8 cellular contexts compared by ENCODE assay signal in genomic region chr1:160284782-160285344, GRCh38. TPM values are rescaled to one million over a fixed set of nuclear protein-coding genes. Genes with fewer than 3 reads are reported as not detected.
DNase-seq lines count a peak whose midpoint lies in the region; ATAC-seq and TF ChIP-seq lines count a peak whose summit lies in the region.

A gene with protein sequence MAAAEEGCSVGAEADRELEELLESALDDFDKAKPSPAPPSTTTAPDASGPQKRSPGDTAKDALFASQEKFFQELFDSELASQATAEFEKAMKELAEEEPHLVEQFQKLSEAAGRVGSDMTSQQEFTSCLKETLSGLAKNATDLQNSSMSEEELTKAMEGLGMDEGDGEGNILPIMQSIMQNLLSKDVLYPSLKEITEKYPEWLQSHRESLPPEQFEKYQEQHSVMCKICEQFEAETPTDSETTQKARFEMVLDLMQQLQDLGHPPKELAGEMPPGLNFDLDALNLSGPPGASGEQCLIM (minus strand): TSS chr1:160285133. CDS start chr1:160285124, 9 bp downstream.

- H3K9me3 ChIP-seq in spleen: no peaks in the 10 kb centered on the region

- peak in 2 of 11 experiments; percentile 15 to 16 for TF ChIP-seq CTCF in spleen (IDR thresholded peaks at IDR 0.05 in 8 of 11, conservative IDR thresholded peaks at IDR 0.05 in 3 of 11)

- intact Hi-C loops in spleen (cut with DNase I; ENCODE audit: low total_unique reads): loop anchor here (5.0 kb wide), 1 partner anchor 183 kb away; no protein-coding TSS in a partner anchor

- peak within 1 kb of the TSS; percentile 65 to 97 (median 86) for H3K4me3 ChIP-seq in spleen

- peak; percentile 98 for ATAC-seq in GM19023 (IDR thresholded peaks at IDR 0.05; ENCODE audit: unreplicated experiment)
- peak; percentile 98 for ATAC-seq in HG03280 (IDR thresholded peaks at IDR 0.05; ENCODE audit: unreplicated experiment)

- peaks cover 2 to 60% (median 50%) of the 10 kb centered on the region in 6 donors for H3K36me3 ChIP-seq in spleen

- peaks cover 19 to 38% (median 28%) of the 10 kb centered on the region in 6 donors for H3K4me1 ChIP-seq in spleen

- no peaks in the 10 kb centered on the region for H3K27me3 ChIP-seq in spleen (replicated peaks in 1 of 7)

- DNase-seq in AG08396 (ENCODE audit: low spot score) (peak; percentile 95), NCI-H345 treated with DMSO at 0.1 percent for 48 hours (lab: John Stamatoyannopoulos, UW; ENCODE audit: unreplicated experiment) (peak; percentile 81), inferior parietal cortex (ENCODE audit: extremely low spot score) (peak; percentile 95), spleen (peak; percentile 97)
- DNase-seq in activated CD4-positive, CD25-positive, alpha-beta regulatory T cell (lab: John Stamatoyannopoulos, UW): peak; percentile 81 to 85 (median 84)
- peak; percentile 92 for DNase-seq in central memory CD4-positive, alpha-beta T cell

- WGBS in spleen, 5 donors: 0 to 1% (median 0%) methylated on average over 27 of the region's 27 CpGs

- peak in 2 of 3 donors; percentile 35 to 53 for TF ChIP-seq POLR2A in spleen (IDR thresholded peaks at IDR 0.05)

- H3K27ac ChIP-seq in spleen: peak within 1 kb of the TSS; percentile 82 to 91 (median 86)

RNA-seq across cellular contexts. Expression of the gene that starts here (rescaled TPM):
- total RNA-seq in spleen: 10 to 100 TPM; 47.1 to 63.8 (median 51.9) TPM
- 10 to 100 TPM; 11.2 to 18.2 (median 15.0) TPM for polyA plus RNA-seq in spleen

Comparison
In these comparisons a context has a peak if more than half of its experiments do, and no peak if none do; other contexts are left out.
1. Peak in every context shown above with its lines: DNase-seq, ATAC-seq, H3K4me3 ChIP-seq and H3K27ac ChIP-seq.